9 cellular contexts compared by ENCODE assay signal in the genomic region with DNA sequence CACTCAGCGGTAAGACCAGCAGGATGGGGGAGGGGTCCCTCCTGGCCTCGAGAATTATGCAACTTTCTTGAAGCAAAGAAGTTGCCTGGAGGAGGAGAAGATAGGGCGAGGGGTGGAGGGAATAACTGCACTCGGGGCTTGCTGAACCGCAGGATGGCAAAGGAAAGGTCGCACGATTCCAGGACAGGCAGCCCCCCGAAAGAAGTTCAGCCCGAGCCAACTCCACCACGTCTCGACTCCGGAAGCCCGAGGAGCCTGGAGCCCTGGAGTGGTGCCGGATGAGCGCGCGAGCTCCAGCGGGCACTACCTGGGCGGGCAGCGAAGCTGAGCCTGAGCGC. TPM values are rescaled to one million over a fixed set of nuclear protein-coding genes. Genes with fewer than 3 reads are reported as not detected.
DNase-seq lines count a peak whose midpoint lies in the region; ATAC-seq and TF ChIP-seq lines count a peak whose summit lies in the region.
"Had no signal": no experiment of that assay in that cellular context is flagged by ENCODE, and none has a peak within 500 bp of the region (broad histone marks: within the 10 kb centered on the region; RNA-seq: fewer than 3 reads in every experiment).

No MANE protein-coding gene starts in this region.

- no peaks in the 10 kb centered on the region for H3K9me3 ChIP-seq in RWPE2 (ENCODE audit: severe bottlenecking)
- no peaks in the 10 kb centered on the region for H3K9me3 ChIP-seq in endocrine pancreas (ENCODE audit: control insufficient read depth, low read length)
- H3K9me3 ChIP-seq in aorta (ENCODE audit: control insufficient read depth, low read length): no peaks in the 10 kb centered on the region

- H3K36me3 ChIP-seq in RWPE2 (ENCODE audit: low read depth) (peaks cover 36% of the 10 kb centered on the region), endocrine pancreas (ENCODE audit: control insufficient read depth, insufficient read depth, low read length) (no peaks in the 10 kb centered on the region), aorta (ENCODE audit: control insufficient read depth in 1 of 2, insufficient read depth in 2 of 2, low read length in 1 of 2) (no peaks in the 10 kb centered on the region)

- H3K27me3 Mint-ChIP-seq in activated CD4-positive, alpha-beta T cell treated with anti-CD3 and anti-CD28 coated beads, Interleukin-2, amount 10 ng/mL, durations not matched to agents 24 days and 14 days: peaks cover 55% of the 10 kb centered on the region

- 0% methylated on average over 21 of the region's 21 CpGs for WGBS in aorta, 2 donors

- TF ChIP-seq CTCF in RWPE2 (IDR thresholded peaks at IDR 0.05; ENCODE audit: poor library complexity, severe bottlenecking): no peak

- ATAC-seq in RWPE2 (ENCODE audit: low read depth) (peak; percentile 66), aorta (ENCODE audit: low FRiP score) (peak; percentile 79), HG02870 (IDR thresholded peaks at IDR 0.05; ENCODE audit: unreplicated experiment) (no peak), HG02885 (IDR thresholded peaks at IDR 0.05; ENCODE audit: poor library complexity, unreplicated experiment) (no peak)

- no peak overlapping the region for H3K27ac Mint-ChIP-seq in activated CD4-positive, alpha-beta T cell treated with anti-CD3 and anti-CD28 coated beads, Interleukin-2, amount 10 ng/mL, durations not matched to agents 24 days and 14 days

- H3K27ac ChIP-seq in RWPE2 (ENCODE audit: poor library complexity, severe bottlenecking) (peak overlapping the region; percentile 87), aorta (ENCODE audit: low read depth in 1 of 2, low read length in 2 of 2) (peak overlapping the region; percentile 68 to 99)

- peaks cover 2% of the 10 kb centered on the region for H3K36me3 Mint-ChIP-seq in activated CD4-positive, alpha-beta T cell treated with anti-CD3 and anti-CD28 coated beads, Interleukin-2, amount 10 ng/mL, durations not matched to agents 24 days and 14 days (ENCODE audit: low read depth)

- H3K27me3 ChIP-seq in RWPE2 (ENCODE audit: insufficient read depth, poor library complexity, severe bottlenecking) (no peaks in the 10 kb centered on the region), endocrine pancreas (ENCODE audit: control insufficient read depth, insufficient read depth, low read length) (no peaks in the 10 kb centered on the region), aorta (ENCODE audit: control insufficient read depth in 1 of 2, insufficient read depth in 2 of 2, low read length in 1 of 2) (no peaks in the 10 kb centered on the region)

- H3K4me3 ChIP-seq in RWPE2 (ENCODE audit: severe bottlenecking) (peak overlapping the region; percentile 68), endocrine pancreas (ENCODE audit: control insufficient read depth, insufficient read depth, low read length) (peak overlapping the region; percentile 54), aorta (ENCODE audit: low read length in 2 of 2) (peak overlapping the region; percentile 88)

- peaks cover 35% of the 10 kb centered on the region for H3K4me1 ChIP-seq in RWPE2 (ENCODE audit: insufficient read depth, poor library complexity, severe bottlenecking)
- H3K4me1 ChIP-seq in endocrine pancreas (ENCODE audit: control insufficient read depth, insufficient read depth, low read length): no peaks in the 10 kb centered on the region
- H3K4me1 ChIP-seq in aorta (ENCODE audit: control insufficient read depth in 1 of 2, insufficient read depth in 2 of 2, low read length in 2 of 2): peaks cover 0 to 5% of the 10 kb centered on the region in 2 donors

- H3K9ac ChIP-seq in endocrine pancreas (ENCODE audit: control insufficient read depth, insufficient read depth, low read length): peak overlapping the region; percentile 74

- peak overlapping the region; percentile 89 for H3K4me3 Mint-ChIP-seq in activated CD4-positive, alpha-beta T cell treated with anti-CD3 and anti-CD28 coated beads, Interleukin-2, amount 10 ng/mL, durations not matched to agents 24 days and 14 days

- no peaks in the 10 kb centered on the region for H3K9me3 Mint-ChIP-seq in activated CD4-positive, alpha-beta T cell treated with anti-CD3 and anti-CD28 coated beads, Interleukin-2, amount 10 ng/mL, durations not matched to agents 24 days and 14 days

- intact Hi-C loops in activated CD4-positive, alpha-beta T cell treated with anti-CD3 and anti-CD28 coated beads, Interleukin-2, amount 10 ng/mL, durations not matched to agents 24 days and 14 days (cut with micrococcal nuclease): loop anchor here (5.0 kb wide), 1 partner anchor 40 kb away; no protein-coding TSS in a partner anchor
- intact Hi-C loops in aorta (cut with DNase I): loop anchor here (2.0 to 5.0 kb wide), 6 partner anchors 35 to 150 kb away; no protein-coding TSS in a partner anchor

- no peak for DNase-seq in activated CD4-positive, alpha-beta T cell treated with anti-CD3 and anti-CD28 coated beads, Interleukin-2, amount 10 ng/mL, durations not matched to agents 24 days and 14 days
- no peak for DNase-seq in activated CD4-positive, alpha-beta T cell treated with anti-CD3 and anti-CD28 coated beads for 48 hours
- DNase-seq in RWPE2 (ENCODE audit: low spot score) (peak; percentile 54), mucosa of gallbladder (ENCODE audit: low spot score) (peak; percentile 47), aorta (no peak)
- DNase-seq: DND-41 had no signal

- H3K4me1 Mint-ChIP-seq in activated CD4-positive, alpha-beta T cell treated with anti-CD3 and anti-CD28 coated beads, Interleukin-2, amount 10 ng/mL, durations not matched to agents 24 days and 14 days: peaks cover 13% of the 10 kb centered on the region

RNA-seq across cellular contexts. Expression of a gene that starts 0.4 kb away (rescaled TPM):
- 0.31 and 0.75 TPM in 2 replicates for total RNA-seq in activated CD4-positive, alpha-beta T cell treated with anti-CD3 and anti-CD28 coated beads, Interleukin-2, amount 10 ng/mL, durations not matched to agents 24 days and 14 days
- 82.8 TPM for total RNA-seq in mucosa of gallbladder
- total RNA-seq in aorta: 100 to 1,000 TPM; 148 to 225 TPM
- polyA plus RNA-seq in aorta: 100 to 1,000 TPM in 1 of 2 donors, 10 to 100 TPM in 1; 93.5 to 115 TPM

Comparison
In these comparisons a context has a peak if more than half of its experiments do, and no peak if none do; other contexts are left out.
1. DNase-seq: peak in RWPE2 (single experiment) and mucosa of gallbladder (single experiment); none in activated CD4-positive, alpha-beta T cell treated with anti-CD3 and anti-CD28 coated beads, Interleukin-2, amount 10 ng/mL, durations not matched to agents 24 days and 14 days (single experiment), activated CD4-positive, alpha-beta T cell treated with anti-CD3 and anti-CD28 coated beads for 48 hours (single experiment) and aorta (0 of 2).
2. ATAC-seq: peak in RWPE2 (single experiment) and aorta (single experiment); none in HG02870 (single experiment) and HG02885 (single experiment).
3. RNA of a gene that starts 0.4 kb away (total RNA-seq): 148 to 225 TPM in aorta and 82.8 TPM in mucosa of gallbladder (single experiment); 0.31 to 0.75 TPM in activated CD4-positive, alpha-beta T cell treated with anti-CD3 and anti-CD28 coated beads, Interleukin-2, amount 10 ng/mL, durations not matched to agents 24 days and 14 days; every median in the first group is over 10 times any median in the second.
4. Peak in every context shown above with its lines, with median percentiles within 50 percentile points of each other: H3K4me3 ChIP-seq.